1 cellular context compared by ENCODE assay signal in the genomic region with DNA sequence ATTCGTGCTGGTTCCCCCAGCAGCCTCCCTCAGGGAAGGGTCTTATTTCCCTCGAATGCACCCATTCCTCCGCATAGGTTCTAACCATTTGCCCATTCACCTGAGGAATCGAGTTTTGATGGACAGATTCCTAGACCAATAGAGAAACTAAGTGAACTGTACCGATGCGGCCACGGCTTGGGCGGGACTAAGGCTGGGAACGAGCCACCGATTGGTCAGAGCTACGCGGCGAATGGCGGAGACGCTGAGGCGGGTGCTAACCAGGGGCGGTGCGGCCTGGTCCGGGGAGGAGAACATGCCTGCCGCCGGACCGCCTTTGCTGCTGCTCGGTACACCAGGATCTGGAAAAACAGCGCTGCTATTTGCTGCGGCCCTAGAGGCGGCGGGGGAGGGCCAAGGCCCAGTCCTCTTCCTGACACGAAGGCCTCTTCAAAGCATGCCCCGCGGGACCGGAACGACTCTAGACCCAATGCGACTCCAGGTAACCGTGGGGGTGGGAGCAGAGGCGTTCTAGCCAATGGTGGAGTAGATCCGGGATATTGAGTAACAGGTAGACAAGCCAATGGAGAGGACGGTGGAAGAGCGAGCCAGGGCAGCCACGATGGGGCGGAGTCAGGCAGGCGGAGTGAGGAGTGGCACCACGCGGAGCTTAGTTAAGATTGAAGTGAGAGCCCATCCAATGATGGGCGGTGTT.
A peak's percentile ranks its signal among the peaks of the same experiment; 100 is the strongest.
TF ChIP-seq lines count a peak whose summit lies in the region.

A gene with protein sequence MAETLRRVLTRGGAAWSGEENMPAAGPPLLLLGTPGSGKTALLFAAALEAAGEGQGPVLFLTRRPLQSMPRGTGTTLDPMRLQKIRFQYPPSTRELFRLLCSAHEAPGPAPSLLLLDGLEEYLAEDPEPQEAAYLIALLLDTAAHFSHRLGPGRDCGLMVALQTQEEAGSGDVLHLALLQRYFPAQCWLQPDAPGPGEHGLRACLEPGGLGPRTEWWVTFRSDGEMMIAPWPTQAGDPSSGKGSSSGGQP (plus strand): TSS at position 218 of the 694 bp plus-strand sequence. CDS start 15 bp downstream, at position 233.

TF ChIP-seq in HepG2, 621 proteins besides CTCF, POLR2A, EP300 and RAD21 (continued from another document and continues in another):
- TF ChIP-seq ONECUT2 (CRISPR knock-in tag; IDR thresholded peaks at IDR 0.05): no peak
- TF ChIP-seq, protein P1, sequence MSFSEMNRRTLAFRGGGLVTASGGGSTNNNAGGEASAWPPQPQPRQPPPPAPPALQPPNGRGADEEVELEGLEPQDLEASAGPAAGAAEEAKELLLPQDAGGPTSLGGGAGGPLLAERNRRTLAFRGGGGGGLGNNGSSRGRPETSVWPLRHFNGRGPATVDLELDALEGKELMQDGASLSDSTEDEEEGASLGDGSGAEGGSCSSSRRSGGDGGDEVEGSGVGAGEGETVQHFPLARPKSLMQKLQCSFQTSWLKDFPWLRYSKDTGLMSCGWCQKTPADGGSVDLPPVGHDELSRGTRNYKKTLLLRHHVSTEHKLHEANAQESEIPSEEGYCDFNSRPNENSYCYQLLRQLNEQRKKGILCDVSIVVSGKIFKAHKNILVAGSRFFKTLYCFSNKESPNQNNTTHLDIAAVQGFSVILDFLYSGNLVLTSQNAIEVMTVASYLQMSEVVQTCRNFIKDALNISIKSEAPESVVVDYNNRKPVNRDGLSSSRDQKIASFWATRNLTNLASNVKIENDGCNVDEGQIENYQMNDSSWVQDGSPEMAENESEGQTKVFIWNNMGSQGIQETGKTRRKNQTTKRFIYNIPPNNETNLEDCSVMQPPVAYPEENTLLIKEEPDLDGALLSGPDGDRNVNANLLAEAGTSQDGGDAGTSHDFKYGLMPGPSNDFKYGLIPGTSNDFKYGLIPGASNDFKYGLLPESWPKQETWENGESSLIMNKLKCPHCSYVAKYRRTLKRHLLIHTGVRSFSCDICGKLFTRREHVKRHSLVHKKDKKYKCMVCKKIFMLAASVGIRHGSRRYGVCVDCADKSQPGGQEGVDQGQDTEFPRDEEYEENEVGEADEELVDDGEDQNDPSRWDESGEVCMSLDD (CRISPR knock-in tag; IDR thresholded peaks at IDR 0.05; ENCODE audit: borderline replicate concordance): no peak
- TF ChIP-seq, protein P2, sequence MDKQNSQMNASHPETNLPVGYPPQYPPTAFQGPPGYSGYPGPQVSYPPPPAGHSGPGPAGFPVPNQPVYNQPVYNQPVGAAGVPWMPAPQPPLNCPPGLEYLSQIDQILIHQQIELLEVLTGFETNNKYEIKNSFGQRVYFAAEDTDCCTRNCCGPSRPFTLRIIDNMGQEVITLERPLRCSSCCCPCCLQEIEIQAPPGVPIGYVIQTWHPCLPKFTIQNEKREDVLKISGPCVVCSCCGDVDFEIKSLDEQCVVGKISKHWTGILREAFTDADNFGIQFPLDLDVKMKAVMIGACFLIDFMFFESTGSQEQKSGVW (CRISPR knock-in tag; IDR thresholded peaks at IDR 0.05; ENCODE audit: borderline replicate concordance): no peak
- TF ChIP-seq ZKSCAN5 (CRISPR knock-in tag; IDR thresholded peaks at IDR 0.05): no peak
- TF ChIP-seq, protein P3, sequence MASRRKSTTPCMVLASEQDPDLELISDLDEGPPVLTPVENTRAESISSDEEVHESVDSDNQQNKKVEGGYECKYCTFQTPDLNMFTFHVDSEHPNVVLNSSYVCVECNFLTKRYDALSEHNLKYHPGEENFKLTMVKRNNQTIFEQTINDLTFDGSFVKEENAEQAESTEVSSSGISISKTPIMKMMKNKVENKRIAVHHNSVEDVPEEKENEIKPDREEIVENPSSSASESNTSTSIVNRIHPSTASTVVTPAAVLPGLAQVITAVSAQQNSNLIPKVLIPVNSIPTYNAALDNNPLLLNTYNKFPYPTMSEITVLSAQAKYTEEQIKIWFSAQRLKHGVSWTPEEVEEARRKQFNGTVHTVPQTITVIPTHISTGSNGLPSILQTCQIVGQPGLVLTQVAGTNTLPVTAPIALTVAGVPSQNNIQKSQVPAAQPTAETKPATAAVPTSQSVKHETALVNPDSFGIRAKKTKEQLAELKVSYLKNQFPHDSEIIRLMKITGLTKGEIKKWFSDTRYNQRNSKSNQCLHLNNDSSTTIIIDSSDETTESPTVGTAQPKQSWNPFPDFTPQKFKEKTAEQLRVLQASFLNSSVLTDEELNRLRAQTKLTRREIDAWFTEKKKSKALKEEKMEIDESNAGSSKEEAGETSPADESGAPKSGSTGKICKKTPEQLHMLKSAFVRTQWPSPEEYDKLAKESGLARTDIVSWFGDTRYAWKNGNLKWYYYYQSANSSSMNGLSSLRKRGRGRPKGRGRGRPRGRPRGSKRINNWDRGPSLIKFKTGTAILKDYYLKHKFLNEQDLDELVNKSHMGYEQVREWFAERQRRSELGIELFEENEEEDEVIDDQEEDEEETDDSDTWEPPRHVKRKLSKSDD (CRISPR knock-in tag; IDR thresholded peaks at IDR 0.05; ENCODE audit: low read depth): no peak
- TF ChIP-seq ZFP37 (CRISPR knock-in tag; IDR thresholded peaks at IDR 0.05; ENCODE audit: borderline replicate concordance): no peak
- TF ChIP-seq, protein P4, sequence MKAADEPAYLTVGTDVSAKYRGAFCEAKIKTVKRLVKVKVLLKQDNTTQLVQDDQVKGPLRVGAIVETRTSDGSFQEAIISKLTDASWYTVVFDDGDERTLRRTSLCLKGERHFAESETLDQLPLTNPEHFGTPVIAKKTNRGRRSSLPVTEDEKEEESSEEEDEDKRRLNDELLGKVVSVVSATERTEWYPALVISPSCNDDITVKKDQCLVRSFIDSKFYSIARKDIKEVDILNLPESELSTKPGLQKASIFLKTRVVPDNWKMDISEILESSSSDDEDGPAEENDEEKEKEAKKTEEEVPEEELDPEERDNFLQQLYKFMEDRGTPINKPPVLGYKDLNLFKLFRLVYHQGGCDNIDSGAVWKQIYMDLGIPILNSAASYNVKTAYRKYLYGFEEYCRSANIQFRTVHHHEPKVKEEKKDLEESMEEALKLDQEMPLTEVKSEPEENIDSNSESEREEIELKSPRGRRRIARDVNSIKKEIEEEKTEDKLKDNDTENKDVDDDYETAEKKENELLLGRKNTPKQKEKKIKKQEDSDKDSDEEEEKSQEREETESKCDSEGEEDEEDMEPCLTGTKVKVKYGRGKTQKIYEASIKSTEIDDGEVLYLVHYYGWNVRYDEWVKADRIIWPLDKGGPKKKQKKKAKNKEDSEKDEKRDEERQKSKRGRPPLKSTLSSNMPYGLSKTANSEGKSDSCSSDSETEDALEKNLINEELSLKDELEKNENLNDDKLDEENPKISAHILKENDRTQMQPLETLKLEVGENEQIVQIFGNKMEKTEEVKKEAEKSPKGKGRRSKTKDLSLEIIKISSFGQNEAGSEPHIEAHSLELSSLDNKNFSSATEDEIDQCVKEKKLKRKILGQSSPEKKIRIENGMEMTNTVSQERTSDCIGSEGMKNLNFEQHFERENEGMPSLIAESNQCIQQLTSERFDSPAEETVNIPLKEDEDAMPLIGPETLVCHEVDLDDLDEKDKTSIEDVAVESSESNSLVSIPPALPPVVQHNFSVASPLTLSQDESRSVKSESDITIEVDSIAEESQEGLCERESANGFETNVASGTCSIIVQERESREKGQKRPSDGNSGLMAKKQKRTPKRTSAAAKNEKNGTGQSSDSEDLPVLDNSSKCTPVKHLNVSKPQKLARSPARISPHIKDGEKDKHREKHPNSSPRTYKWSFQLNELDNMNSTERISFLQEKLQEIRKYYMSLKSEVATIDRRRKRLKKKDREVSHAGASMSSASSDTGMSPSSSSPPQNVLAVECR (CRISPR knock-in tag; IDR thresholded peaks at IDR 0.05; ENCODE audit: borderline replicate concordance): peak; percentile 88
- TF ChIP-seq, protein P5, sequence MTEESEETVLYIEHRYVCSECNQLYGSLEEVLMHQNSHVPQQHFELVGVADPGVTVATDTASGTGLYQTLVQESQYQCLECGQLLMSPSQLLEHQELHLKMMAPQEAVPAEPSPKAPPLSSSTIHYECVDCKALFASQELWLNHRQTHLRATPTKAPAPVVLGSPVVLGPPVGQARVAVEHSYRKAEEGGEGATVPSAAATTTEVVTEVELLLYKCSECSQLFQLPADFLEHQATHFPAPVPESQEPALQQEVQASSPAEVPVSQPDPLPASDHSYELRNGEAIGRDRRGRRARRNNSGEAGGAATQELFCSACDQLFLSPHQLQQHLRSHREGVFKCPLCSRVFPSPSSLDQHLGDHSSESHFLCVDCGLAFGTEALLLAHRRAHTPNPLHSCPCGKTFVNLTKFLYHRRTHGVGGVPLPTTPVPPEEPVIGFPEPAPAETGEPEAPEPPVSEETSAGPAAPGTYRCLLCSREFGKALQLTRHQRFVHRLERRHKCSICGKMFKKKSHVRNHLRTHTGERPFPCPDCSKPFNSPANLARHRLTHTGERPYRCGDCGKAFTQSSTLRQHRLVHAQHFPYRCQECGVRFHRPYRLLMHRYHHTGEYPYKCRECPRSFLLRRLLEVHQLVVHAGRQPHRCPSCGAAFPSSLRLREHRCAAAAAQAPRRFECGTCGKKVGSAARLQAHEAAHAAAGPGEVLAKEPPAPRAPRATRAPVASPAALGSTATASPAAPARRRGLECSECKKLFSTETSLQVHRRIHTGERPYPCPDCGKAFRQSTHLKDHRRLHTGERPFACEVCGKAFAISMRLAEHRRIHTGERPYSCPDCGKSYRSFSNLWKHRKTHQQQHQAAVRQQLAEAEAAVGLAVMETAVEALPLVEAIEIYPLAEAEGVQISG (CRISPR knock-in tag; IDR thresholded peaks at IDR 0.05): peak; percentile 71; the same call in 1 of the 2 replicates
- no peak for TF ChIP-seq SYNCRIP (IDR thresholded peaks at IDR 0.05; ENCODE audit: insufficient read depth, low read depth, low read length)
- no peak for TF ChIP-seq ZNF354B (CRISPR knock-in tag; IDR thresholded peaks at IDR 0.05)
- peak; percentile 89; the same call in 1 of the 2 replicates for TF ChIP-seq ZNF329 (CRISPR knock-in tag; IDR thresholded peaks at IDR 0.05; ENCODE audit: low read depth)
- TF ChIP-seq CBFB (CRISPR knock-in tag; IDR thresholded peaks at IDR 0.05): no peak; the same call in 1 of the 2 replicates
- no peak for TF ChIP-seq HMGA1 (CRISPR knock-in tag; conservative IDR thresholded peaks at IDR 0.05)
- peak; percentile 91 for TF ChIP-seq SP4 (CRISPR knock-in tag; IDR thresholded peaks at IDR 0.05)
- TF ChIP-seq TBL1XR1 (IDR thresholded peaks at IDR 0.05; ENCODE audit: borderline replicate concordance, low read length, partially characterized antibody): no peak
- no peak for TF ChIP-seq ZNF678 (CRISPR knock-in tag; IDR thresholded peaks at IDR 0.05)
- TF ChIP-seq, protein P6, sequence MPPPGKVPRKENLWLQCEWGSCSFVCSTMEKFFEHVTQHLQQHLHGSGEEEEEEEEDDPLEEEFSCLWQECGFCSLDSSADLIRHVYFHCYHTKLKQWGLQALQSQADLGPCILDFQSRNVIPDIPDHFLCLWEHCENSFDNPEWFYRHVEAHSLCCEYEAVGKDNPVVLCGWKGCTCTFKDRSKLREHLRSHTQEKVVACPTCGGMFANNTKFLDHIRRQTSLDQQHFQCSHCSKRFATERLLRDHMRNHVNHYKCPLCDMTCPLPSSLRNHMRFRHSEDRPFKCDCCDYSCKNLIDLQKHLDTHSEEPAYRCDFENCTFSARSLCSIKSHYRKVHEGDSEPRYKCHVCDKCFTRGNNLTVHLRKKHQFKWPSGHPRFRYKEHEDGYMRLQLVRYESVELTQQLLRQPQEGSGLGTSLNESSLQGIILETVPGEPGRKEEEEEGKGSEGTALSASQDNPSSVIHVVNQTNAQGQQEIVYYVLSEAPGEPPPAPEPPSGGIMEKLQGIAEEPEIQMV (CRISPR knock-in tag; IDR thresholded peaks at IDR 0.05; ENCODE audit: low read depth): 0 out of 2 replicates have a peak, but pooled peaks have one; percentile 26
- no peak; the same call in 1 of the 2 replicates for TF ChIP-seq ZNF317 (CRISPR knock-in tag; IDR thresholded peaks at IDR 0.05)
- TF ChIP-seq ZNF343 (CRISPR knock-in tag; IDR thresholded peaks at IDR 0.05): peak; percentile 49; the same call in 1 of the 2 replicates
- TF ChIP-seq, protein P7, sequence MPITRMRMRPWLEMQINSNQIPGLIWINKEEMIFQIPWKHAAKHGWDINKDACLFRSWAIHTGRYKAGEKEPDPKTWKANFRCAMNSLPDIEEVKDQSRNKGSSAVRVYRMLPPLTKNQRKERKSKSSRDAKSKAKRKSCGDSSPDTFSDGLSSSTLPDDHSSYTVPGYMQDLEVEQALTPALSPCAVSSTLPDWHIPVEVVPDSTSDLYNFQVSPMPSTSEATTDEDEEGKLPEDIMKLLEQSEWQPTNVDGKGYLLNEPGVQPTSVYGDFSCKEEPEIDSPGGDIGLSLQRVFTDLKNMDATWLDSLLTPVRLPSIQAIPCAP (CRISPR knock-in tag; IDR thresholded peaks at IDR 0.05; ENCODE audit: low read depth): no peak
- TF ChIP-seq STAG1 (CRISPR knock-in tag; IDR thresholded peaks at IDR 0.05): no peak
- TF ChIP-seq, protein P8, sequence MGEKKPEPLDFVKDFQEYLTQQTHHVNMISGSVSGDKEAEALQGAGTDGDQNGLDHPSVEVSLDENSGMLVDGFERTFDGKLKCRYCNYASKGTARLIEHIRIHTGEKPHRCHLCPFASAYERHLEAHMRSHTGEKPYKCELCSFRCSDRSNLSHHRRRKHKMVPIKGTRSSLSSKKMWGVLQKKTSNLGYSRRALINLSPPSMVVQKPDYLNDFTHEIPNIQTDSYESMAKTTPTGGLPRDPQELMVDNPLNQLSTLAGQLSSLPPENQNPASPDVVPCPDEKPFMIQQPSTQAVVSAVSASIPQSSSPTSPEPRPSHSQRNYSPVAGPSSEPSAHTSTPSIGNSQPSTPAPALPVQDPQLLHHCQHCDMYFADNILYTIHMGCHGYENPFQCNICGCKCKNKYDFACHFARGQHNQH (CRISPR knock-in tag; IDR thresholded peaks at IDR 0.05): peak; percentile 9
- TF ChIP-seq KDM3A (CRISPR knock-in tag; IDR thresholded peaks at IDR 0.05; ENCODE audit: low read depth): no peak; the same call in 1 of the 2 replicates
- no peak for TF ChIP-seq PPARG (CRISPR knock-in tag; conservative IDR thresholded peaks at IDR 0.05)
- TF ChIP-seq PAX8 (CRISPR knock-in tag; IDR thresholded peaks at IDR 0.05; ENCODE audit: borderline replicate concordance): no peak
- no peak for TF ChIP-seq TCF7L2 (IDR thresholded peaks at IDR 0.05; ENCODE audit: low read depth, low read length)
- peak; percentile 86; the same call in 1 of the 2 replicates for TF ChIP-seq ZNF441 (CRISPR knock-in tag; IDR thresholded peaks at IDR 0.05; ENCODE audit: borderline replicate concordance)
- TF ChIP-seq ZBTB3 (CRISPR knock-in tag; IDR thresholded peaks at IDR 0.05; ENCODE audit: borderline replicate concordance, low read depth): no peak
- TF ChIP-seq, protein P9, sequence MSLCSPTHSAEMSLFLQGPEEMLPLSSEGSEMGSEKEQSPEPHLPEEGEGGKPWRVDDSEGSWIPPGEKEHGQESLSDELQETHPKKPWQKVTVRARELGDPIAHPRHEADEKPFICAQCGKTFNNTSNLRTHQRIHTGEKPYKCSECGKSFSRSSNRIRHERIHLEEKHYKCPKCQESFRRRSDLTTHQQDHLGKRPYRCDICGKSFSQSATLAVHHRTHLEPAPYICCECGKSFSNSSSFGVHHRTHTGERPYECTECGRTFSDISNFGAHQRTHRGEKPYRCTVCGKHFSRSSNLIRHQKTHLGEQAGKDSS (CRISPR knock-in tag; IDR thresholded peaks at IDR 0.05; ENCODE audit: borderline replicate concordance, low read depth): 0 out of 2 replicates have a peak, but pooled peaks have one; percentile 51
- peak; percentile 78; the same call in 1 of the 2 replicates for TF ChIP-seq ZNF891 (CRISPR knock-in tag; IDR thresholded peaks at IDR 0.05)
- peak; percentile 15; the same call in 1 of the 2 replicates for TF ChIP-seq NFKBIZ (CRISPR knock-in tag; IDR thresholded peaks at IDR 0.05)
- no peak for TF ChIP-seq KLF13 (CRISPR knock-in tag; IDR thresholded peaks at IDR 0.05)
- TF ChIP-seq ZNF446 (CRISPR knock-in tag; IDR thresholded peaks at IDR 0.05): peak; percentile 56; the same call in 1 of the 2 replicates
